Comparison of ENCODE assay signal across 15 cellular contexts in genomic region chr7:104931181-104931781, GRCh38.
DNase-seq lines count a peak whose midpoint lies in the region; ATAC-seq, FAIRE-seq and TF ChIP-seq lines count a peak whose summit lies in the region.
"Had no signal": no experiment of that assay in that cellular context is flagged by ENCODE, and none has a peak within 500 bp of the region (broad histone marks: within the 10 kb centered on the region; RNA-seq: fewer than 3 reads in every experiment).

No MANE protein-coding gene starts in this region.

- no peak overlapping the region for H3K4me3 ChIP-seq in pancreas
- H3K4me3 ChIP-seq: prostate gland had no signal

- peaks cover 6% of the 10 kb centered on the region for H3K4me1 Mint-ChIP-seq in activated T-helper 2 cell treated with anti-CD3 and anti-CD28 coated beads, Interferon-gamma antibody, Interleukin-2, Interleukin-4, amounts not matched to agents 10 μg/mL and 5 μg/mL and 100 μg/mL, durations not matched to agents 14 hours and 24 hours and 36 hours (ENCODE audit: low read depth)

- H3K27me3 ChIP-seq in pancreas, result no peaks in the 10 kb centered on the region

- H3K4me3 Mint-ChIP-seq in activated T-helper 2 cell treated with anti-CD3 and anti-CD28 coated beads, Interferon-gamma antibody, Interleukin-2, Interleukin-4, amounts not matched to agents 10 μg/mL and 5 μg/mL and 100 μg/mL, durations not matched to agents 14 hours and 24 hours and 36 hours (ENCODE audit: low read depth), result no peak overlapping the region
- H3K4me3 Mint-ChIP-seq: activated CD4-positive, alpha-beta T cell treated with anti-CD3 and anti-CD28 coated beads, Interleukin-2, amount 10 ng/mL, durations not matched to agents 24 days and 14 days had no signal

- no peaks in the 10 kb centered on the region for H3K9me3 Mint-ChIP-seq in activated T-helper 2 cell treated with anti-CD3 and anti-CD28 coated beads, Interferon-gamma antibody, Interleukin-2, Interleukin-4, amounts not matched to agents 10 μg/mL and 5 μg/mL and 100 μg/mL, durations not matched to agents 14 hours and 24 hours and 36 hours
- H3K9me3 Mint-ChIP-seq: activated CD4-positive, alpha-beta T cell treated with anti-CD3 and anti-CD28 coated beads, Interleukin-2, amount 10 ng/mL, durations not matched to agents 24 days and 14 days had no signal

- DNase-seq in DMS79 treated with DMSO at 0.1 percent for 48 hours (lab: John Stamatoyannopoulos, UW), result peak; percentile 11
- no peak for DNase-seq in DMS79 (lab: John Stamatoyannopoulos, UW)
- DNase-seq in NCI-H69 (lab: John Stamatoyannopoulos, UW), result peak; percentile 76
- DNase-seq in pancreas, result peak in 5 of 6 donors; percentile 34 to 78 (median 53)
- no peak for DNase-seq in activated T-helper 2 cell treated with anti-CD3 and anti-CD28 coated beads, Interferon-gamma antibody, Interleukin-2, Interleukin-4, amounts not matched to agents 10 μg/mL and 5 μg/mL and 100 μg/mL, durations not matched to agents 14 hours and 24 hours and 36 hours (ENCODE audit: low spot score)
- no peak for DNase-seq in HTR-8/SVneo (ENCODE audit: insufficient read length, low spot score)
- DNase-seq in activated CD4-positive, CD25-positive, alpha-beta regulatory T cell (lab: John Stamatoyannopoulos, UW), result no peak
- DNase-seq: 8988T; activated CD4-positive, alpha-beta T cell treated with anti-CD3 and anti-CD28 coated beads, Interleukin-2, amount 10 ng/mL, durations not matched to agents 24 days and 14 days; activated effector memory CD4-positive, alpha-beta T cell treated with Interleukin-2 at 50 U/mL for 16 hours; DMS53; kidney; stimulated activated CD4-positive, alpha-beta T cell treated with anti-CD3 and anti-CD28 coated beads, Interleukin-4, amount 100 ng/mL, for 4 hours had no signal

- H3K9me3 ChIP-seq in pancreas, result no peaks in the 10 kb centered on the region
- H3K9me3 ChIP-seq: prostate gland had no signal

- no peak for TF ChIP-seq CTCF in pancreas (IDR thresholded peaks at IDR 0.05)

- 22 to 29% methylated on average over 5 of the region's 5 CpGs for WGBS in pancreas, 2 donors

- H3K4me1 ChIP-seq in pancreas, result peaks cover 6 to 15% (median 7%) of the 10 kb centered on the region in 3 donors
- H3K4me1 ChIP-seq: prostate gland had no signal

- FAIRE-seq in pancreas (lab: Jason Lieb, UNC) (no peak), HTR-8/SVneo (lab: Jason Lieb, UNC) (no peak)
- FAIRE-seq: kidney had no signal

- H3K27ac ChIP-seq in pancreas, result no peak overlapping the region
- H3K27ac ChIP-seq: prostate gland had no signal

- intact Hi-C loops in pancreas (cut with DNase I), result no loop called here
- intact Hi-C loops in activated T-helper 2 cell treated with anti-CD3 and anti-CD28 coated beads, Interferon-gamma antibody, Interleukin-2, Interleukin-4, amounts not matched to agents 10 μg/mL and 5 μg/mL and 100 μg/mL, durations not matched to agents 14 hours and 24 hours and 36 hours (cut with micrococcal nuclease), result no loop called here

- H3K36me3 Mint-ChIP-seq in activated T-helper 2 cell treated with anti-CD3 and anti-CD28 coated beads, Interferon-gamma antibody, Interleukin-2, Interleukin-4, amounts not matched to agents 10 μg/mL and 5 μg/mL and 100 μg/mL, durations not matched to agents 14 hours and 24 hours and 36 hours (ENCODE audit: low read depth), result no peaks in the 10 kb centered on the region

- ATAC-seq in esophagus mucosa, result peak; percentile 25
- peak in 3 of 4 donors; percentile 50 to 61 (median 56) for ATAC-seq in pancreas

- no peaks in the 10 kb centered on the region for H3K36me3 ChIP-seq in pancreas
- H3K36me3 ChIP-seq: prostate gland had no signal

- H3K27ac Mint-ChIP-seq in activated T-helper 2 cell treated with anti-CD3 and anti-CD28 coated beads, Interferon-gamma antibody, Interleukin-2, Interleukin-4, amounts not matched to agents 10 μg/mL and 5 μg/mL and 100 μg/mL, durations not matched to agents 14 hours and 24 hours and 36 hours, result no peak overlapping the region
- H3K27ac Mint-ChIP-seq: activated CD4-positive, alpha-beta T cell treated with anti-CD3 and anti-CD28 coated beads, Interleukin-2, amount 10 ng/mL, durations not matched to agents 24 days and 14 days had no signal

- no peaks in the 10 kb centered on the region for H3K27me3 Mint-ChIP-seq in activated T-helper 2 cell treated with anti-CD3 and anti-CD28 coated beads, Interferon-gamma antibody, Interleukin-2, Interleukin-4, amounts not matched to agents 10 μg/mL and 5 μg/mL and 100 μg/mL, durations not matched to agents 14 hours and 24 hours and 36 hours (ENCODE audit: low read depth)
- H3K27me3 Mint-ChIP-seq: activated CD4-positive, alpha-beta T cell treated with anti-CD3 and anti-CD28 coated beads, Interleukin-2, amount 10 ng/mL, durations not matched to agents 24 days and 14 days had no signal

Comparison
In these comparisons a context has a peak if more than half of its experiments do, and no peak if none do; other contexts are left out.
1. DNase-seq: peak in DMS79 treated with DMSO at 0.1 percent for 48 hours (single experiment), NCI-H69 (single experiment) and pancreas (5 of 6); none in DMS79 (single experiment), activated T-helper 2 cell treated with anti-CD3 and anti-CD28 coated beads, Interferon-gamma antibody, Interleukin-2, Interleukin-4, amounts not matched to agents 10 μg/mL and 5 μg/mL and 100 μg/mL, durations not matched to agents 14 hours and 24 hours and 36 hours (single experiment), HTR-8/SVneo (single experiment) and activated CD4-positive, CD25-positive, alpha-beta regulatory T cell (0 of 4).